ENCODE assay signal across 15 cellular contexts in the genomic region with DNA sequence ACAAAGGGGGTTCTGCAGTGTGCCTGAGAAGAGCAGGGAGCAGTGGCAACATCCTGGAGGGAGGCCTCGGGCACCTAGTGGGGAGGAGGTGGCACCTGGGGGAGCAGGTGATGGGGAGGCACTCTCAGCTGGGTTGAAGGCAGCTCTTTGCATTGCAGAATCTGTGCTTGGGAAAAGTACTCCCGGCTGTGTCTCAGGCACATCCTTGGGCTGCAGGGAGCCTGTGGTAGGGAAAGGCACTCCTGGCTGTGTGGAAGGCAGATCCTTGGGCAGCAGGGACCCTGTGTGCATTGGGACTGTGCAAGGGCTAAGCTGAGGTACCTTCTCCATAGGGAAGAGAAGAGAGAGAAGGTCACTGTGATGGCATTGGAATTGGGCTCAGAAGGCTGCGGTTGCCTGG. TPM values are rescaled to one million over a fixed set of nuclear protein-coding genes. Genes with fewer than 3 reads are reported as not detected.
"Had no signal": no experiment of that assay in that cellular context is flagged by ENCODE, and none has a peak within 500 bp of the region (broad histone marks: within the 10 kb centered on the region; RNA-seq: fewer than 3 reads in every experiment).

No MANE protein-coding gene starts in this region.

- H3K27ac Mint-ChIP-seq: activated naive CD4-positive, alpha-beta T cell treated with anti-CD3 and anti-CD28 coated beads, Interleukin-2, amount 10 ng/mL, durations not matched to agents 7 days and 5 days; endodermal cell; T-helper 2 cell treated with Interferon-gamma antibody and Interleukin-4, amounts not matched to agents 5 μg/mL and 100 μg/mL, for 36 hours had no signal

- H3K9me3 Mint-ChIP-seq: endodermal cell had no signal

- H2AFZ ChIP-seq: hepatocyte had no signal

- H3K4me1 ChIP-seq: tibial artery had no signal

- H3K4me2 ChIP-seq: hepatocyte had no signal

- H3K4me3 Mint-ChIP-seq: activated naive CD4-positive, alpha-beta T cell treated with anti-CD3 and anti-CD28 coated beads, Interleukin-2, amount 10 ng/mL, durations not matched to agents 7 days and 5 days; endodermal cell; naive thymus-derived CD4-positive, alpha-beta T cell; T-helper 2 cell treated with Interferon-gamma antibody and Interleukin-4, amounts not matched to agents 5 μg/mL and 100 μg/mL, for 36 hours had no signal

- H3K4me1 Mint-ChIP-seq: activated naive CD4-positive, alpha-beta T cell treated with anti-CD3 and anti-CD28 coated beads, Interleukin-2, amount 10 ng/mL, durations not matched to agents 7 days and 5 days had no signal

- H3K9me3 ChIP-seq: body of pancreas, tibial artery had no signal

- H3K27me3 Mint-ChIP-seq: activated naive CD4-positive, alpha-beta T cell treated with anti-CD3 and anti-CD28 coated beads, Interleukin-2, amount 10 ng/mL, durations not matched to agents 7 days and 5 days; naive thymus-derived CD4-positive, alpha-beta T cell had no signal

- ATAC-seq: activated CD4-positive, CD25-positive, alpha-beta regulatory T cell treated with anti-CD3 and anti-CD28 coated beads, Interleukin-2, amount 50 U/mL, for 24 hours; body of pancreas; naive thymus-derived CD4-positive, alpha-beta T cell had no signal

- H3K36me3 ChIP-seq: tibial artery had no signal

- H3K4me3 ChIP-seq: body of pancreas, hepatocyte, tibial artery had no signal

- DNase-seq: activated naive CD4-positive, alpha-beta T cell treated with anti-CD3 and anti-CD28 coated beads, Interleukin-2, amount 10 ng/mL, durations not matched to agents 7 days and 5 days; body of pancreas; dermis blood vessel endothelial cell; kidney glomerular epithelial cell; mammary epithelial cell; occipital lobe; stimulated activated CD4-positive, alpha-beta T cell treated with anti-CD3 and anti-CD28 coated beads, Interleukin-4, amount 100 ng/mL, for 1 hour; tibial artery had no signal

- H3K27ac ChIP-seq: body of pancreas, hepatocyte, tibial artery had no signal

- H3K27me3 ChIP-seq: body of pancreas, hepatocyte, tibial artery had no signal

RNA-seq across cellular contexts. Expression of a gene that starts 52.8 kb away (rescaled TPM):
- total RNA-seq: body of pancreas, dermis blood vessel endothelial cell, endodermal cell, hepatocyte, mammary epithelial cell, mononuclear cell, occipital lobe, pulmonary artery endothelial cell had no signal
- polyA plus RNA-seq: hepatocyte; mammary epithelial cell; naive thymus-derived CD4-positive, alpha-beta T cell had no signal
